ENCODE assay signal across 34 cellular contexts in the genomic region with DNA sequence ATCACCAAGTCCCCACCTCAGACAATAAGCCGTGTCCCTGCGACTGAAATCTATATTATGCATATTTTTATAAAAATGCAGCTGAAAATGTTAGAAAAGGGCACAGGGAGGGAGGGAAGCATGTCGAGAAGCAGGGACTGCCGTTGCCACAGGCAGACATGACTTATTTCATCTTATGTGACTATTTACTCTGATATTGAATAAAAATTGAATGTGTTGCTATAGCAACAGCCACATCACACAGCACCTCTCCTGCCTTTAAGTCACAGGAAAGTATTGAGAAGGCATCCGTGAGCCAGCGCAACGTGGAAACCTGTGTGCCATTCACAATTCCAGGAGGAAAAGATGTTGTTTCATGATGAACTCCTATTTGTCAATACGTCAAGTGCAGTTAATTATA.
"Had no signal": no experiment of that assay in that cellular context is flagged by ENCODE, and none has a peak within 500 bp of the region (broad histone marks: within the 10 kb centered on the region; RNA-seq: fewer than 3 reads in every experiment).

No MANE protein-coding gene starts in this region.

- FAIRE-seq: colon had no signal

- H3K27ac ChIP-seq: body of pancreas, esophagus muscularis mucosa, foreskin keratinocyte, gastrocnemius medialis, heart left ventricle, WERI-Rb-1 had no signal

- H3K27me3 Mint-ChIP-seq: activated naive CD4-positive, alpha-beta T cell treated with anti-CD3 and anti-CD28 coated beads, Interleukin-2, amount 50 U/mL, for 24 hours had no signal

- DNase-seq: activated B cell treated with CpG ODN at 0.5 μM for 24 hours; activated CD4-positive, alpha-beta T cell treated with anti-CD3 and anti-CD28 coated beads for 48 hours; activated CD4-positive, alpha-beta T cell treated with anti-CD3 and anti-CD28 coated beads, Interleukin-2, amount 50 U/mL, for 1 hour; activated CD4-positive, alpha-beta T cell treated with anti-CD3 and anti-CD28 coated beads, Interleukin-2, amount 50 U/mL, for 48 hours; activated CD8-positive, alpha-beta memory T cell treated with anti-CD3 and anti-CD28 coated beads, Interleukin-2, amount 10 ng/mL, durations not matched to agents 7 days and 5 days; activated CD8-positive, alpha-beta memory T cell treated with anti-CD3 and anti-CD28 coated beads, Interleukin-2, amount 50 U/mL, for 4 hours; activated CD8-positive, alpha-beta T cell treated with anti-CD3 and anti-CD28 coated beads, Interleukin-2, amount 10 ng/mL, durations not matched to agents 7 days and 5 days; activated effector memory CD4-positive, alpha-beta T cell treated with anti-CD3 and anti-CD28 coated beads, Interleukin-2, amount 50 U/mL, for 16 hours; activated naive CD4-positive, alpha-beta T cell treated with anti-CD3 and anti-CD28 coated beads for 36 hours; activated T-cell treated with anti-CD3 and anti-CD28 coated beads, Interleukin-2, amount 50 U/mL, for 1 hour; activated T-cell treated with anti-CD3 and anti-CD28 coated beads, Interleukin-2, amount 50 U/mL, for 48 hours; amniotic stem cell; anterior cingulate cortex; body of pancreas; cortex of kidney; dermis blood vessel endothelial cell; effector CD4-positive, alpha-beta T cell; effector memory CD8-positive, alpha-beta T cell; erythroblast; foreskin keratinocyte; gastrocnemius medialis; glutamatergic neuron; heart left ventricle; T-helper 1 cell; T-helper 17 cell; T1000; WERI-Rb-1 had no signal

- H3K27ac Mint-ChIP-seq: activated B cell treated with CpG ODN at 0.5 μM for 24 hours; activated CD8-positive, alpha-beta memory T cell treated with anti-CD3 and anti-CD28 coated beads, Interleukin-2, amount 10 ng/mL, durations not matched to agents 7 days and 5 days; activated CD8-positive, alpha-beta T cell treated with anti-CD3 and anti-CD28 coated beads, Interleukin-2, amount 10 ng/mL, durations not matched to agents 7 days and 5 days; activated naive CD4-positive, alpha-beta T cell treated with anti-CD3 and anti-CD28 coated beads for 36 hours; activated naive CD4-positive, alpha-beta T cell treated with anti-CD3 and anti-CD28 coated beads, Interleukin-2, amount 50 U/mL, for 24 hours; activated T-helper 1 cell treated with anti-CD3 and anti-CD28 coated beads, Interleukin-12 subunit alpha, Interleukin-12 subunit beta, Interleukin-2, Interleukin-4 antibody, amounts not matched to agents 30 ng/mL and 10 ng/mL and 1 ng/mL, durations not matched to agents 14 hours and 24 hours and 36 hours; activated T-helper 2 cell treated with anti-CD3 and anti-CD28 coated beads, Interferon-gamma antibody, Interleukin-2, Interleukin-4, amounts not matched to agents 10 μg/mL and 5 μg/mL and 100 μg/mL, durations not matched to agents 14 hours and 24 hours and 36 hours; effector memory CD8-positive, alpha-beta T cell; T-helper 17 cell; T-helper 2 cell treated with Interferon-gamma antibody and Interleukin-4, amounts not matched to agents 5 μg/mL and 100 μg/mL, for 36 hours had no signal

- H3K4me3 Mint-ChIP-seq: activated B cell treated with CpG ODN at 0.5 μM for 24 hours; activated CD8-positive, alpha-beta memory T cell treated with anti-CD3 and anti-CD28 coated beads, Interleukin-2, amount 10 ng/mL, durations not matched to agents 7 days and 5 days; activated CD8-positive, alpha-beta T cell treated with anti-CD3 and anti-CD28 coated beads, Interleukin-2, amount 10 ng/mL, durations not matched to agents 7 days and 5 days; activated naive CD4-positive, alpha-beta T cell treated with anti-CD3 and anti-CD28 coated beads for 36 hours; activated naive CD4-positive, alpha-beta T cell treated with anti-CD3 and anti-CD28 coated beads, Interleukin-2, amount 50 U/mL, for 24 hours; activated T-helper 1 cell treated with anti-CD3 and anti-CD28 coated beads, Interleukin-12 subunit alpha, Interleukin-12 subunit beta, Interleukin-2, Interleukin-4 antibody, amounts not matched to agents 30 ng/mL and 10 ng/mL and 1 ng/mL, durations not matched to agents 14 hours and 24 hours and 36 hours; effector memory CD8-positive, alpha-beta T cell; T-helper 17 cell; T-helper 2 cell treated with Interferon-gamma antibody and Interleukin-4, amounts not matched to agents 5 μg/mL and 100 μg/mL, for 36 hours had no signal

- H3K4me1 Mint-ChIP-seq: activated B cell treated with CpG ODN at 0.5 μM for 24 hours had no signal

- ATAC-seq: activated CD4-positive, CD25-positive, alpha-beta regulatory T cell treated with anti-CD3 and anti-CD28 coated beads, Interleukin-2, amount 50 U/mL, for 24 hours; activated CD8-positive, alpha-beta memory T cell treated with anti-CD3 and anti-CD28 coated beads, Interleukin-2, amount 10 ng/mL, durations not matched to agents 7 days and 5 days; activated CD8-positive, alpha-beta T cell treated with anti-CD3 and anti-CD28 coated beads, Interleukin-2, amount 10 ng/mL, durations not matched to agents 7 days and 5 days; body of pancreas; effector memory CD8-positive, alpha-beta T cell; foreskin keratinocyte; gastrocnemius medialis; heart left ventricle; T-helper 17 cell had no signal

- H3K36me3 Mint-ChIP-seq: activated CD8-positive, alpha-beta memory T cell treated with anti-CD3 and anti-CD28 coated beads, Interleukin-2, amount 10 ng/mL, durations not matched to agents 7 days and 5 days; activated naive CD4-positive, alpha-beta T cell treated with anti-CD3 and anti-CD28 coated beads, Interleukin-2, amount 50 U/mL, for 24 hours had no signal

- H3K36me3 ChIP-seq: esophagus muscularis mucosa, gastrocnemius medialis, heart left ventricle, WERI-Rb-1 had no signal

- H3K27me3 ChIP-seq: body of pancreas, foreskin keratinocyte, gastrocnemius medialis had no signal

- H3K9me3 ChIP-seq: body of pancreas, esophagus muscularis mucosa, gastrocnemius medialis had no signal

- H3K9me3 Mint-ChIP-seq: activated naive CD4-positive, alpha-beta T cell treated with anti-CD3 and anti-CD28 coated beads, Interleukin-2, amount 50 U/mL, for 24 hours; activated T-helper 1 cell treated with anti-CD3 and anti-CD28 coated beads, Interleukin-12 subunit alpha, Interleukin-12 subunit beta, Interleukin-2, Interleukin-4 antibody, amounts not matched to agents 30 ng/mL and 10 ng/mL and 1 ng/mL, durations not matched to agents 14 hours and 24 hours and 36 hours; activated T-helper 2 cell treated with anti-CD3 and anti-CD28 coated beads, Interferon-gamma antibody, Interleukin-2, Interleukin-4, amounts not matched to agents 10 μg/mL and 5 μg/mL and 100 μg/mL, durations not matched to agents 14 hours and 24 hours and 36 hours; effector memory CD8-positive, alpha-beta T cell had no signal

- H3K4me1 ChIP-seq: body of pancreas, esophagus muscularis mucosa, foreskin keratinocyte, gastrocnemius medialis, heart left ventricle had no signal

- H3K4me3 ChIP-seq: body of pancreas, esophagus muscularis mucosa, gastrocnemius medialis, heart left ventricle had no signal
